15 cellular contexts compared by ENCODE assay signal in the genomic region with DNA sequence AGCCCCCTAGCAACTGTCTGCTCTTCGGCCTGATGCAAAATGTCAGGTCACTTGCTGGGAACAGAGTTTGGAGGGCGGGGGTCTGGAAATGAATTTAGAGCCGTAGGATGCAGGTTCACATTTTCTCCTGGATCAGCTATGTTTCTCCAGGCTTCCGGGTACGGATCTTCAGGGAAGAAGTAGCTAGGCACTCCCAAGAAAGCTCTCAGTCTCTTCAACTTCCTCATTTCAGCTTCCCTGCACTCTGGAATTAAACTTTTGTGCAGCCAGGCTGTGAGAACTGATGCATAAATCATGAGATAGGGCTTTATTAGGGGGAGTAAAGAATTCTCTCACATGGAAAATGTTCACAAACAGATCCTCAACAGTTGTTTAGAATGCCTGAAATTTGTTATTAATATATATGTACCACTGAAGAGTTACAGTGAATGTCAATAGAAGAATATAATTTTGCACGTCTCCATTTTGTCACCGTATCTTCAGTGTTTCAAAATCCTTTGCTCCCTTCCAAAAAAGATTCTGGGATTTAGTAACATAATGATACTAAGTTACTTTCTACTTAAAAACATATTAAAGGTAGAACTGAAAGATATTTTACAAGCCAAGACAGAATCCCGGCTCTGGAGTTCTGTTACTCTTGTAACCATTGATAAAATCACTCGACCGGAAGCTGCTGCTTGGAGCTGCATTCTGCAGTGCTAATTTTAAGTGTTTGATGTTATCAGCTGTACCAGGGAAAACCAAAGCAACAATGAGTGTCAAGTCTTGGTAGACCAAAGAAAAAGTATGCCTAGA.
A peak's percentile ranks its signal among the peaks of the same experiment; 100 is the strongest.
DNase-seq lines count a peak whose midpoint lies in the region; ATAC-seq and TF ChIP-seq lines count a peak whose summit lies in the region.
"Had no signal": no experiment of that assay in that cellular context is flagged by ENCODE, and none has a peak within 500 bp of the region (broad histone marks: within the 10 kb centered on the region; RNA-seq: fewer than 3 reads in every experiment).

No MANE protein-coding gene starts in this region.

- peak; percentile 61; the same call in 1 of the 3 replicates for ATAC-seq in DND-41 (ENCODE audit: insufficient read depth, low read depth)
- ATAC-seq: HCT116; naive thymus-derived CD4-positive, alpha-beta T cell had no signal

- H3K4me1 Mint-ChIP-seq in endothelial cell (ENCODE audit: unreplicated experiment): peaks cover 24% of the 10 kb centered on the region
- H3K4me1 Mint-ChIP-seq in nephron progenitor cell: peaks cover 22% of the 10 kb centered on the region

- DNase-seq in DND-41: no peak
- peak; percentile 28 for DNase-seq in NOMO-1 treated with dmso at 0.1 percent for 144 hours (lab: John Stamatoyannopoulos, UW; ENCODE audit: unreplicated experiment)
- DNase-seq in endothelial cell (ENCODE audit: low spot score): peak; percentile 7
- peak; percentile 3 for DNase-seq in nephron progenitor cell
- no peak for DNase-seq in AG08396 (ENCODE audit: low spot score)
- DNase-seq in GM10266 (ENCODE audit: extremely low spot score): no peak
- no peak for DNase-seq in NCI-H2196 (lab: John Stamatoyannopoulos, UW; ENCODE audit: unreplicated experiment)
- no peak for DNase-seq in COLO668 (lab: John Stamatoyannopoulos, UW; ENCODE audit: unreplicated experiment)
- DNase-seq: brain microvascular endothelial cell, glutamatergic neuron, NCI-H2029 treated with DMSO at 0.1 percent for 48 hours, SHP77, tibial artery had no signal

- peaks cover 6% of the 10 kb centered on the region for H3K27me3 ChIP-seq in DND-41 (ENCODE audit: insufficient read depth, low read length, poor library complexity)
- H3K27me3 ChIP-seq: brain microvascular endothelial cell, tibial artery had no signal

- no peaks in the 10 kb centered on the region for H3K36me3 ChIP-seq in DND-41 (ENCODE audit: insufficient read depth, low read length)
- H3K36me3 ChIP-seq: brain microvascular endothelial cell, tibial artery had no signal

- H3K4me3 ChIP-seq in DND-41 (ENCODE audit: low read depth in 1 of 2, low read length in 2 of 2): no peak overlapping the region
- H3K4me3 ChIP-seq: tibial artery had no signal

- peaks cover 3% of the 10 kb centered on the region for H3K9me3 ChIP-seq in DND-41 (ENCODE audit: insufficient read depth, low read length, severe bottlenecking)

- H3K79me2 ChIP-seq in DND-41 (ENCODE audit: insufficient read depth, low read length): no peaks in the 10 kb centered on the region

- H3K27ac ChIP-seq in DND-41 (ENCODE audit: low read length): no peak overlapping the region
- H3K27ac ChIP-seq: brain microvascular endothelial cell, tibial artery had no signal

- H3K9ac ChIP-seq in DND-41 (ENCODE audit: low read depth, low read length): no peak overlapping the region

- no peaks in the 10 kb centered on the region for H3K27me3 Mint-ChIP-seq in endothelial cell (ENCODE audit: unreplicated experiment)
- H3K27me3 Mint-ChIP-seq in nephron progenitor cell (ENCODE audit: low read depth, poor library complexity): peaks cover 4% of the 10 kb centered on the region

- no peak overlapping the region for H3K4me3 Mint-ChIP-seq in endothelial cell (ENCODE audit: unreplicated experiment)
- H3K4me3 Mint-ChIP-seq in nephron progenitor cell: no peak overlapping the region

- H2AFZ ChIP-seq in DND-41 (ENCODE audit: low read depth, low read length): no peak overlapping the region

- no peaks in the 10 kb centered on the region for H3K36me3 Mint-ChIP-seq in endothelial cell (ENCODE audit: low read depth, unreplicated experiment)
- H3K36me3 Mint-ChIP-seq in nephron progenitor cell (ENCODE audit: low read depth): no peaks in the 10 kb centered on the region

- TF ChIP-seq CTCF in DND-41 (IDR thresholded peaks at IDR 0.05; ENCODE audit: borderline replicate concordance, extremely low read depth, low read length, poor library complexity, severe bottlenecking) (no peak), endothelial cell (IDR thresholded peaks at IDR 0.05; ENCODE audit: unreplicated experiment) (no peak), nephron progenitor cell (IDR thresholded peaks at IDR 0.05) (no peak), GM10266 (IDR thresholded peaks at IDR 0.05; ENCODE audit: control insufficient read depth, insufficient read depth, low read depth, missing control alignments) (no peak)

- H4K20me1 ChIP-seq in DND-41 (ENCODE audit: insufficient read depth, low read length): no peaks in the 10 kb centered on the region

- peaks cover 9% of the 10 kb centered on the region; the same call in 1 of the 2 replicates for H3K4me1 ChIP-seq in DND-41 (ENCODE audit: insufficient read depth, low read length)
- H3K4me1 ChIP-seq: tibial artery had no signal

- no peak overlapping the region for H3K4me2 ChIP-seq in DND-41 (ENCODE audit: insufficient read depth, low read length)

- H3K9me3 Mint-ChIP-seq in endothelial cell (ENCODE audit: unreplicated experiment) (no peaks in the 10 kb centered on the region), nephron progenitor cell (peaks cover 5% of the 10 kb centered on the region)

- H3K27ac Mint-ChIP-seq in endothelial cell (ENCODE audit: unreplicated experiment) (peak overlapping the region; percentile 81), nephron progenitor cell (peak overlapping the region; percentile 88)
- H3K27ac Mint-ChIP-seq: naive thymus-derived CD4-positive, alpha-beta T cell had no signal

Comparison
In these comparisons a context has a peak if more than half of its experiments do, and no peak if none do; other contexts are left out.
1. DNase-seq: peak in NOMO-1 treated with dmso at 0.1 percent for 144 hours (single experiment), endothelial cell (single experiment) and nephron progenitor cell (single experiment); none in DND-41 (single experiment), AG08396 (single experiment), GM10266 (single experiment), NCI-H2196 (single experiment) and COLO668 (single experiment).